In genomic region chr3:3573341-3573740, GRCh38 we compare ENCODE assay signal across 24 cellular contexts.
"Had no signal": no experiment of that assay in that cellular context is flagged by ENCODE, and none has a peak within 500 bp of the region (broad histone marks: within the 10 kb centered on the region; RNA-seq: fewer than 3 reads in every experiment).

No MANE protein-coding gene starts in this region.

- FAIRE-seq: colon, endothelial cell of umbilical vein, frontal cortex, islet of Langerhans, keratinocyte had no signal

- H3K4me3 ChIP-seq: coronary artery, dorsolateral prefrontal cortex, esophagus muscularis mucosa, gastroesophageal sphincter, heart left ventricle, hepatocyte, left lung, lower lobe of right lung, mucosa of descending colon had no signal

- H3K27ac ChIP-seq: coronary artery, dorsolateral prefrontal cortex, esophagus muscularis mucosa, foreskin keratinocyte, gastroesophageal sphincter, heart left ventricle, hepatocyte, left lung, lower lobe of right lung had no signal

- H3K79me2 ChIP-seq: hepatocyte had no signal

- H3K9me3 ChIP-seq: esophagus muscularis mucosa, gastroesophageal sphincter, heart left ventricle, left lung, lower lobe of right lung, mucosa of descending colon had no signal

- H3K27ac Mint-ChIP-seq: mesothelial cell of epicardium had no signal

- ATAC-seq: foreskin keratinocyte, gastroesophageal sphincter, heart left ventricle, left cardiac atrium, left lung, left ventricle myocardium superior, lower lobe of right lung, mucosa of descending colon had no signal

- H3K9me3 Mint-ChIP-seq: mesothelial cell of epicardium had no signal

- H3K4me1 Mint-ChIP-seq: naive B cell had no signal

- DNase-seq: dermis blood vessel endothelial cell; dorsolateral prefrontal cortex; effector CD4-positive, alpha-beta T cell; effector memory CD4-positive, alpha-beta T cell; foreskin keratinocyte; heart left ventricle; hypothalamus; left cardiac atrium; left lung; left ventricle myocardium superior; lower lobe of right lung; mesenchymal stem cell; mucosa of descending colon; naive B cell had no signal

- H3K4me2 ChIP-seq: hepatocyte had no signal

- H3K27me3 ChIP-seq: dorsolateral prefrontal cortex, esophagus muscularis mucosa, foreskin keratinocyte, gastroesophageal sphincter, heart left ventricle, hepatocyte, left lung had no signal

- H3K36me3 Mint-ChIP-seq: mesothelial cell of epicardium, naive B cell had no signal

- H2AFZ ChIP-seq: hepatocyte had no signal

- H3K36me3 ChIP-seq: esophagus muscularis mucosa, gastroesophageal sphincter, heart left ventricle, left lung, lower lobe of right lung had no signal

- H3K4me3 Mint-ChIP-seq: mesothelial cell of epicardium, naive B cell had no signal

- H3K4me1 ChIP-seq: esophagus muscularis mucosa, foreskin keratinocyte, gastroesophageal sphincter, heart left ventricle, lower lobe of right lung had no signal
